Comparison of ENCODE assay signal across 1 cellular context in genomic region chr10:49135575-49136313, GRCh38.
TF ChIP-seq lines count a peak whose summit lies in the region.

No MANE protein-coding gene starts in this region.

TF ChIP-seq in HepG2, 621 proteins besides CTCF, POLR2A, EP300 and RAD21:
- TF ChIP-seq ATF7 (IDR thresholded peaks at IDR 0.05) (peak; percentile 54; the same call in 1 of the 2 replicates), ATF7 (CRISPR knock-in tag; IDR thresholded peaks at IDR 0.05) (no peak), ZNF512 (CRISPR knock-in tag; IDR thresholded peaks at IDR 0.05) (no peak), ZBTB10 (CRISPR knock-in tag; IDR thresholded peaks at IDR 0.05; ENCODE audit: borderline replicate concordance) (no peak)
